9 cellular contexts compared by ENCODE assay signal in the genomic region with DNA sequence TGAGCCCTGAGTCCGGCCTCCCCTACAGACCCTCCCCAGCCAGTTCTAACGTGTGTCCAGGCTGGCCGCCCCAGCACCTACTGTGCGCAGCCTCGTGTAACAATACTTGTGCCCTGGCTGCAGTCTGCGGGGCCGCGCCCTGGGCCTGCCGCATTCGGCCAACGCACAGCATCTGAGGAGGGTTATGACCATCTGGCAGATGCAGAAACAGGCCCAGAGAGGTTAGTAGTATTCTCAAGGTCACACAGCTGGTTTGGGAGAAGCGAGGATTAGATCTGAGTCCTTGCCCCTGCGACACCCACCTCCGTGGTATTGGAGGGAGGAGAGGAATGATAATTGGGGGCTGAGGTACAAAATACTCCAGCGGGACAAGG. TPM values are rescaled to one million over a fixed set of nuclear protein-coding genes. Genes with fewer than 3 reads are reported as not detected.
DNase-seq lines count a peak whose midpoint lies in the region; ATAC-seq and TF ChIP-seq lines count a peak whose summit lies in the region.
"Had no signal": no experiment of that assay in that cellular context is flagged by ENCODE, and none has a peak within 500 bp of the region (broad histone marks: within the 10 kb centered on the region; RNA-seq: fewer than 3 reads in every experiment).

No MANE protein-coding gene starts in this region.

- POLR2A ChIA-PET in RWPE1 (lab: Yijun Ruan, JAX; ENCODE audit: low non-redundant PET) = interaction anchor here (0.6 kb wide), 1 partner anchor 32 kb away, joined by 3 read pairs; no protein-coding TSS in a partner anchor

- H3K9me3 ChIP-seq in neural progenitor cell (ENCODE audit: low read depth) = no peaks in the 10 kb centered on the region

- DNase-seq in GM12864 (ENCODE audit: low read depth) (no peak), RWPE1 (ENCODE audit: low spot score) (no peak), erythroblast (lab: John Stamatoyannopoulos, UW) (peak; percentile 48 to 61), neural progenitor cell (ENCODE audit: low spot score) (peak; percentile 51), NCI-H2227 treated with DMSO at 0.1 percent for 48 hours (lab: John Stamatoyannopoulos, UW) (no peak), glomerular visceral epithelial cell (ENCODE audit: extremely low spot score) (no peak), KBM-7 (no peak)

- H3F3A ChIP-seq in neural progenitor cell (ENCODE audit: low read depth) = peaks cover 31% of the 10 kb centered on the region

- no peaks in the 10 kb centered on the region for H3K79me2 ChIP-seq in neural progenitor cell (ENCODE audit: low read depth)

- H3K27me3 ChIP-seq in neural progenitor cell = peaks cover 98% of the 10 kb centered on the region

- TF ChIP-seq POLR2A in erythroblast (IDR thresholded peaks at IDR 0.05; ENCODE audit: low read length) = no peak

- H3K4me1 Mint-ChIP-seq in neural progenitor cell = peaks cover 10% of the 10 kb centered on the region

- H2AFZ ChIP-seq in neural progenitor cell (replicated peaks) = peak overlapping the region; percentile 83

- CTCF ChIA-PET in RWPE1 (lab: Yijun Ruan, JAX) = interaction anchor here (2.1 to 2.2 kb wide), 2 partner anchors 8 to 17 kb away, joined by 7 to 8 read pairs; no protein-coding TSS in a partner anchor

- H3K4me2 ChIP-seq in neural progenitor cell = peak overlapping the region; percentile 96

- H3K4me3 Mint-ChIP-seq in neural progenitor cell = peak overlapping the region; percentile 92

- peaks cover 15% of the 10 kb centered on the region for H3K4me1 ChIP-seq in neural progenitor cell

- H3K4me3 ChIP-seq in GM12864 (ENCODE audit: low read depth, low read length) = peak overlapping the region; percentile 71
- peak overlapping the region; percentile 92 for H3K4me3 ChIP-seq in neural progenitor cell

- in situ Hi-C loops in KBM-7 (cut with MboI; ENCODE audit: low pct_unique_long_range_greater_than_20kb, low sequenced_read_pairs) = no loop called here

- TF ChIP-seq CTCF in GM12864 (IDR thresholded peaks at IDR 0.05; ENCODE audit: low read depth, low read length, missing control alignments) (no peak), RWPE1 (conservative IDR thresholded peaks at IDR 0.05; ENCODE audit: low read depth) (no peak), neural progenitor cell (IDR thresholded peaks at IDR 0.05) (no peak)

- H3K27ac ChIP-seq in RWPE1 = peak overlapping the region; percentile 84
- H3K27ac ChIP-seq in neural progenitor cell = no peak overlapping the region

- H3K9ac ChIP-seq in neural progenitor cell = peak overlapping the region; percentile 43

- no peaks in the 10 kb centered on the region for H3K9me3 Mint-ChIP-seq in neural progenitor cell

- peaks cover 46% of the 10 kb centered on the region for H4K20me1 ChIP-seq in neural progenitor cell (ENCODE audit: low read depth)

- H3K27ac Mint-ChIP-seq in neural progenitor cell = peak overlapping the region; percentile 53

- H3K27me3 Mint-ChIP-seq in neural progenitor cell (ENCODE audit: insufficient read depth, low read depth) = peaks cover 16% of the 10 kb centered on the region

- H3K36me3 ChIP-seq in neural progenitor cell = no peaks in the 10 kb centered on the region

- ATAC-seq in GM21526 (IDR thresholded peaks at IDR 0.05; ENCODE audit: low FRiP score, unreplicated experiment) = no peak

- no peaks in the 10 kb centered on the region for H3K36me3 Mint-ChIP-seq in neural progenitor cell

RNA-seq across cellular contexts. Expression of gene RIPOR1, which starts 1.0 kb away (rescaled TPM):
- 8.7 and 13.5 TPM in 2 replicates for total RNA-seq in neural progenitor cell (ENCODE audit: low replicate concordance)

RNA-seq across cellular contexts. Expression of gene CTCF, which starts 32.7 kb away (rescaled TPM):
- 75.7 and 76.3 TPM in 2 replicates for total RNA-seq in neural progenitor cell (ENCODE audit: low replicate concordance)

RNA-seq across cellular contexts. Expression of gene AGRP, which starts 46.3 kb away (rescaled TPM):
- total RNA-seq in neural progenitor cell (ENCODE audit: low replicate concordance) = not detected in 2 replicates
- total RNA-seq: SK-MEL-5 had no signal

RNA-seq across cellular contexts. Expression of gene ATP6V0D1, which starts 48.7 kb away (rescaled TPM):
- 29.7 and 42.0 TPM in 2 replicates for total RNA-seq in neural progenitor cell (ENCODE audit: low replicate concordance)

Comparison
In these comparisons a context has a peak if more than half of its experiments do, and no peak if none do; other contexts are left out.
1. DNase-seq: peak in erythroblast (2 of 2) and neural progenitor cell (single experiment); none in GM12864 (single experiment), RWPE1 (single experiment), NCI-H2227 treated with DMSO at 0.1 percent for 48 hours (single experiment), glomerular visceral epithelial cell (single experiment) and KBM-7 (single experiment).